Comparison of ENCODE assay signal across 8 cellular contexts in genomic region chr3:88149516-88150362, GRCh38. TPM values are rescaled to one million over a fixed set of nuclear protein-coding genes. Genes with fewer than 3 reads are reported as not detected.
DNase-seq lines count a peak whose midpoint lies in the region; ATAC-seq, FAIRE-seq and TF ChIP-seq lines count a peak whose summit lies in the region.

Gene C3orf38, plus strand, starts transcription at chr3:88149959. Its CDS starts 94 bp downstream, at chr3:88150053.

- peaks cover 0 to 9% of the 10 kb centered on the region in 2 experiments; a peak in 2 of 5 replicates for H3K36me3 ChIP-seq in HepG2 (replicated peaks in 1 of 2; ENCODE audit: control insufficient read depth in 1 of 2, insufficient read depth in 2 of 2, low read length in 2 of 2)

- no peak for TF ChIP-seq RAD21 in HepG2 (CRISPR knock-in tag; IDR thresholded peaks at IDR 0.05)

- FAIRE-seq in HepG2 (lab: Jason Lieb, UNC) = peak; percentile 55

- TF ChIP-seq CTCF in C4-2B (conservative IDR thresholded peaks at IDR 0.05) (no peak), HepG2 (CRISPR knock-in tag; IDR thresholded peaks at IDR 0.05) (no peak)

- peaks cover 37% of the 10 kb centered on the region for H3K4me1 ChIP-seq in HepG2 (ENCODE audit: insufficient read depth, low read length)

- DNase-seq in NCI-H69 (lab: John Stamatoyannopoulos, UW) (peak; percentile 91), dermis blood vessel endothelial cell (peak; percentile 80), HepG2 (ENCODE audit: low spot score) (peak; percentile 92)
- DNase-seq in activated CD4-positive, alpha-beta T cell treated with anti-CD3 and anti-CD28 coated beads, Interleukin-2, amount 50 U/mL, for 24 hours (ENCODE audit: low read depth in 1 of 2, low spot score in 1 of 2) = peak; percentile 58 to 78
- peak; percentile 63 to 71 for DNase-seq in stimulated activated CD4-positive, alpha-beta T cell treated with anti-CD3 and anti-CD28 coated beads, Interleukin-2, amount 100 ng/mL, for 48 hours

- peak within 1 kb of the TSS; percentile 89 for H3K27ac ChIP-seq in C4-2B
- H3K27ac ChIP-seq in HepG2 (ENCODE audit: extremely low read length, insufficient read depth, low read length) = peak within 1 kb of the TSS; percentile 98

- no peaks in the 10 kb centered on the region; a peak in 1 of 5 replicates for H3K27me3 ChIP-seq in HepG2 (ENCODE audit: control insufficient read depth in 1 of 2, insufficient read depth in 2 of 2, low read length in 2 of 2)

- no peaks in the 10 kb centered on the region for H3K9me3 ChIP-seq in HepG2 (ENCODE audit: low read length)

- peak within 1 kb of the TSS; percentile 90 for H3K9ac ChIP-seq in HepG2 (ENCODE audit: insufficient read depth, low read depth, low read length)

- peak within 1 kb of the TSS; percentile 75 for H3K4me2 ChIP-seq in HepG2 (ENCODE audit: low read depth, low read length)

- H2AFZ ChIP-seq in HepG2 (ENCODE audit: low read length) = peak within 1 kb of the TSS; percentile 93

- BruUV-seq in HepG2 (replicated peaks; lab: Mats Ljungman, UMichigan) = no TSS peak

- POLR2A ChIA-PET in HepG2 (lab: Yijun Ruan, JAX) = interaction anchor here (1.0 to 2.2 kb wide), 5 partner anchors 18 to 91 kb away, joined by 4 to 19 read pairs (median 5); partner anchors contain the start of genes CGGBP1 and ZNF654

- CTCF ChIA-PET in HepG2 (lab: Yijun Ruan, JAX; ENCODE audit: low intra/inter-chr PET ratio, low total read pairs) = no interaction called here

- intact Hi-C loops in HepG2 (cut with micrococcal nuclease; ENCODE audit: unreplicated experiment) = loop anchor here (2.0 kb wide), 1 partner anchor 39 kb away; no protein-coding TSS in a partner anchor

- no peak; a peak in 1 of 4 replicates for TF ChIP-seq EP300 in HepG2 (IDR thresholded peaks at IDR 0.05; ENCODE audit: low read depth in 2 of 2, low read length in 2 of 2)
- no peak for TF ChIP-seq EP300 in HepG2 (CRISPR knock-in tag; IDR thresholded peaks at IDR 0.05; ENCODE audit: borderline replicate concordance)

- 1% methylated on average over 29 of the region's 57 CpGs for WGBS in HepG2 (ENCODE audit: low lambda C conversion rate)

- H4K20me1 ChIP-seq in HepG2 (ENCODE audit: insufficient read depth, low read length) = no peaks in the 10 kb centered on the region; the same call in 1 of the 2 replicates

- H3K4me3 ChIP-seq in HepG2 (replicated peaks in 1 of 3; ENCODE audit: insufficient read depth in 1 of 3, low read depth in 2 of 3, low read length in 3 of 3) = peak within 1 kb of the TSS; percentile 72 to 96 (median 88)

- peak; percentile 72 to 75 for TF ChIP-seq POLR2A in HepG2 (IDR thresholded peaks at IDR 0.05; ENCODE audit: insufficient read depth in 1 of 2, low read depth in 2 of 2, low read length in 2 of 2)

- H3K79me2 ChIP-seq in HepG2 (ENCODE audit: insufficient read depth, low read length) = peaks cover 37% of the 10 kb centered on the region

- in situ Hi-C loops in HepG2 (cut with HindIII; ENCODE audit: extremely low pct_ligation_motif_present, low pct_unique_long_range_greater_than_20kb) = loop anchor here (5.0 kb wide), 1 partner anchor 92 kb away; the partner anchor contains the start of genes CGGBP1 and ZNF654

- ATAC-seq in GM19372 (IDR thresholded peaks at IDR 0.05; ENCODE audit: low read depth, unreplicated experiment) = peak; percentile 73
- ATAC-seq in HG03521 (IDR thresholded peaks at IDR 0.05; ENCODE audit: unreplicated experiment) = peak; percentile 87
- ATAC-seq in HepG2 = peak; percentile 97

TF ChIP-seq in HepG2, 621 proteins besides CTCF, POLR2A, EP300 and RAD21 (continues in another document):
- no peak for TF ChIP-seq NBN (conservative IDR thresholded peaks at IDR 0.05)
- no peak; the same call in 1 of the 2 replicates for TF ChIP-seq CREBL2 (CRISPR knock-in tag; IDR thresholded peaks at IDR 0.05; ENCODE audit: borderline replicate concordance)
- TF ChIP-seq CBX2 (IDR thresholded peaks at IDR 0.05; ENCODE audit: low read depth, low read length) = no peak
- no peak for TF ChIP-seq CBX2 (CRISPR knock-in tag; IDR thresholded peaks at IDR 0.05; ENCODE audit: low read depth)
- TF ChIP-seq RFXANK (CRISPR knock-in tag; IDR thresholded peaks at IDR 0.05) = 0 out of 2 replicates have a peak, but pooled peaks have one; percentile 61
- TF ChIP-seq BHLHE40 (IDR thresholded peaks at IDR 0.05; ENCODE audit: low read length) = no peak
- TF ChIP-seq GABPA (IDR thresholded peaks at IDR 0.05; ENCODE audit: low read depth, low read length) = peak; percentile 91
- peak; percentile 98 for TF ChIP-seq GABPA (CRISPR knock-in tag; IDR thresholded peaks at IDR 0.05; ENCODE audit: low read depth)
- TF ChIP-seq ZNF446 (CRISPR knock-in tag; IDR thresholded peaks at IDR 0.05) = peak; percentile 24; the same call in 1 of the 2 replicates
- peak; percentile 62; the same call in 1 of the 2 replicates for TF ChIP-seq RNF2 (conservative IDR thresholded peaks at IDR 0.05; ENCODE audit: low read depth)
- TF ChIP-seq KLF15 (CRISPR knock-in tag; IDR thresholded peaks at IDR 0.05; ENCODE audit: borderline replicate concordance) = 0 out of 2 replicates have a peak, but pooled peaks have one; percentile 47
- peak; percentile 21 for TF ChIP-seq SMYD3 (CRISPR knock-in tag; IDR thresholded peaks at IDR 0.05)
- TF ChIP-seq TOPORS (CRISPR knock-in tag; IDR thresholded peaks at IDR 0.05) = no peak
- 0 out of 2 replicates have a peak, but pooled peaks have one; percentile 22 for TF ChIP-seq ZFP37 (CRISPR knock-in tag; IDR thresholded peaks at IDR 0.05; ENCODE audit: borderline replicate concordance)
- TF ChIP-seq ATF5 (CRISPR knock-in tag; IDR thresholded peaks at IDR 0.05; ENCODE audit: low read depth) = 0 out of 2 replicates have a peak, but pooled peaks have one; percentile 87
- TF ChIP-seq KLF11 (CRISPR knock-in tag; IDR thresholded peaks at IDR 0.05) = peak; percentile 62; the same call in 1 of the 2 replicates
- TF ChIP-seq POLR2AphosphoS2 (IDR thresholded peaks at IDR 0.05; ENCODE audit: low read depth, low read length) = no peak
- TF ChIP-seq ZNF782 (CRISPR knock-in tag; IDR thresholded peaks at IDR 0.05; ENCODE audit: borderline replicate concordance) = peak; percentile 88

RNA-seq across cellular contexts. Expression of gene C3orf38, which starts in this region (rescaled TPM):
- total RNA-seq in dermis blood vessel endothelial cell (22.6 and 25.0 TPM in 2 replicates), HepG2 (2016; rRNA removed; fragmentation: Illumina TruSeq; extraction: Trizol) (17.5 and 27.1 TPM in 2 replicates)
- total RNA-seq in HepG2 (2016; cell fraction: cytosol; rRNA removed; fragmentation: Illumina TruSeq; extraction: Trizol; ENCODE audit: low read depth) = 5.8 and 6.7 TPM in 2 replicates
- 17.3 and 27.8 TPM in 2 replicates for total RNA-seq in HepG2 (2016; cell fraction: insoluble cytoplasmic fraction; rRNA removed; fragmentation: Illumina TruSeq; extraction: Trizol)
- 15.9 and 17.8 TPM in 2 replicates for total RNA-seq in HepG2 (2016; cell fraction: membrane; rRNA removed; fragmentation: Illumina TruSeq; extraction: Trizol)
- 15.2 and 16.7 TPM in 2 replicates for total RNA-seq in HepG2 (2016; cell fraction: nucleus; rRNA removed; fragmentation: Illumina TruSeq; extraction: Trizol)
- 4.8 and 6.0 TPM in 2 replicates for polyA plus RNA-seq in HepG2 (2011; rRNA removed)
- polyA plus RNA-seq in HepG2 (2011; cell fraction: cytosol; rRNA removed) = 2.4 and 3.7 TPM in 2 replicates
- 2.1 and 2.8 TPM in 2 replicates for polyA plus RNA-seq in HepG2 (2011; cell fraction: nucleus; rRNA removed)
- 6.0 and 8.6 TPM in 2 replicates for polyA plus RNA-seq in HepG2 (2012)
- 2.4 and 2.5 TPM in 2 replicates for polyA plus RNA-seq in HepG2 (2016; cell fraction: cytosol; fragmentation: Illumina TruSeq; extraction: Trizol; ENCODE audit: low read depth)
- polyA plus RNA-seq in HepG2 (2016; cell fraction: insoluble cytoplasmic fraction; fragmentation: Illumina TruSeq; extraction: Trizol; ENCODE audit: low read depth) = 20.7 and 23.0 TPM in 2 replicates
- polyA plus RNA-seq in HepG2 (2016; cell fraction: membrane; fragmentation: Illumina TruSeq; extraction: Trizol; ENCODE audit: low read depth) = 6.5 and 6.9 TPM in 2 replicates
- 13.6 and 16.4 TPM in 2 replicates for polyA plus RNA-seq in HepG2 (2016; cell fraction: nucleus; fragmentation: Illumina TruSeq; extraction: Trizol; ENCODE audit: insufficient read depth, low read depth)
- polyA minus RNA-seq in HepG2 (2011; rRNA and poly(A)+ RNA removed; ENCODE audit: low replicate concordance) = 6.3 and 9.7 TPM in 2 replicates
- polyA minus RNA-seq in HepG2 (2011; cell fraction: cytosol; rRNA and poly(A)+ RNA removed) = 11.0 and 13.6 TPM in 2 replicates
- polyA minus RNA-seq in HepG2 (2011; cell fraction: nucleus; rRNA and poly(A)+ RNA removed) = 19.3 and 30.7 TPM in 2 replicates

Comparison
In these comparisons a context has a peak if more than half of its experiments do, and no peak if none do; other contexts are left out.
1. Peak in every context shown above with its lines: DNase-seq, ATAC-seq, H3K4me3 ChIP-seq and H3K27ac ChIP-seq.